Comparison of ENCODE assay signal across 8 cellular contexts in the genomic region with DNA sequence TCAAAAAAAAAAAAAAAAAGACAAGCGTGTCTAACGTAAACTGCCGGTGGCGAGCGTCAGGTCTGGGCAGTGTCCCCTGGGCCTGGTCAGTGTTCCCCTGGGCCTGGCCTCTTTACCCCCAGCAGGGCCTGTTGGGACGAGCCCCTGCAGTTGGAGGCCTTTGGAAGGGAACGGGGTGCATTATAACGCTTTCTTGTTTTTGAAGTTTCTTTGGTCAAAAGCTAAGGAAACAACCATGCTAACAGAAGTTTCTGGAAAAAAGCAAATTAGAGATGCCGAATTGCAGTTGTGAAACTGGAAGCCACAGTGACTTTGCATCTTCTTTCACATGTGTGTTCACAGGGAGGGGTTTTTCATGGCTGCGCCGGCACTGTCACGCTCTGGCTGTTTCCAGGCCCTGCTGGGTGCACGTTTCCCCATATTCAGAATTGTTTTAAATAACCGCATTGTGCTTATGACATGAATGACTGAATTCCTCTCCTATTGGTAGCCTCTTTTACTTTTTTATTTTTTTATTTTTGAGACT. TPM values are rescaled to one million over a fixed set of nuclear protein-coding genes. Genes with fewer than 3 reads are reported as not detected.
A peak's percentile ranks its signal among the peaks of the same experiment; 100 is the strongest.
DNase-seq lines count a peak whose midpoint lies in the region; ATAC-seq and TF ChIP-seq lines count a peak whose summit lies in the region.

No MANE protein-coding gene starts in this region.

- no peak overlapping the region for H2AFZ ChIP-seq in smooth muscle cell (ENCODE audit: low read depth)

- H3K4me3 ChIP-seq in smooth muscle cell (no peak overlapping the region), WERI-Rb-1 (ENCODE audit: low read depth, low read length) (no peak overlapping the region), ovary (no peak overlapping the region)

- H3K36me3 Mint-ChIP-seq in effector memory CD8-positive, alpha-beta T cell (ENCODE audit: insufficient read depth), result peaks cover 25% of the 10 kb centered on the region

- H3K36me3 ChIP-seq in smooth muscle cell (ENCODE audit: low read depth), result no peaks in the 10 kb centered on the region
- H3K36me3 ChIP-seq in WERI-Rb-1, result peaks cover 59% of the 10 kb centered on the region
- H3K36me3 ChIP-seq in ovary, result no peaks in the 10 kb centered on the region

- H3K4me3 Mint-ChIP-seq in effector memory CD8-positive, alpha-beta T cell, result no peak overlapping the region

- TF ChIP-seq EP300 in ovary (IDR thresholded peaks at IDR 0.05), result no peak

- H3K9ac ChIP-seq in smooth muscle cell (ENCODE audit: low read depth), result no peak overlapping the region

- H3K9me3 ChIP-seq in smooth muscle cell (replicated peaks; ENCODE audit: low read depth) (no peaks in the 10 kb centered on the region), WERI-Rb-1 (ENCODE audit: severe bottlenecking) (no peaks in the 10 kb centered on the region), ovary (no peaks in the 10 kb centered on the region)

- no peaks in the 10 kb centered on the region for H3K27me3 Mint-ChIP-seq in effector memory CD8-positive, alpha-beta T cell

- no peak for DNase-seq in effector memory CD8-positive, alpha-beta T cell
- DNase-seq in smooth muscle cell (lab: John Stamatoyannopoulos, UW; ENCODE audit: unreplicated experiment) (no peak), WERI-Rb-1 (no peak), putamen (ENCODE audit: low spot score) (no peak), ovary (no peak)

- H3K27ac ChIP-seq in smooth muscle cell (ENCODE audit: low read depth), result no peak overlapping the region
- no peak overlapping the region; the same call in 1 of the 2 replicates for H3K27ac ChIP-seq in WERI-Rb-1
- H3K27ac ChIP-seq in ovary, result no peak overlapping the region

- intact Hi-C loops in ovary (cut with DNase I), result no loop called here

- H3K4me1 Mint-ChIP-seq in effector memory CD8-positive, alpha-beta T cell (ENCODE audit: low read depth in 2 of 2), result no peaks in the 10 kb centered on the region

- no peaks in the 10 kb centered on the region for H3K9me3 Mint-ChIP-seq in effector memory CD8-positive, alpha-beta T cell

- no peak overlapping the region for H3K4me2 ChIP-seq in smooth muscle cell

- no peaks in the 10 kb centered on the region for H3K79me2 ChIP-seq in smooth muscle cell (ENCODE audit: low read depth)

- no peaks in the 10 kb centered on the region for H3F3A ChIP-seq in smooth muscle cell (ENCODE audit: low read depth)

- H3K27me3 ChIP-seq in smooth muscle cell (ENCODE audit: low read depth), result no peaks in the 10 kb centered on the region
- no peaks in the 10 kb centered on the region for H3K27me3 ChIP-seq in WERI-Rb-1 (ENCODE audit: insufficient read depth, low read depth, severe bottlenecking)
- no peaks in the 10 kb centered on the region for H3K27me3 ChIP-seq in ovary

- 95% methylated on average over 14 of the region's 14 CpGs for WGBS in smooth muscle cell (ENCODE audit: low lambda C conversion rate)
- 87 to 92% (median 87%) methylated on average over 14 of the region's 14 CpGs for WGBS in ovary, 3 donors

- H4K20me1 ChIP-seq in smooth muscle cell (ENCODE audit: low read depth), result no peaks in the 10 kb centered on the region

- ATAC-seq in GM18519 (IDR thresholded peaks at IDR 0.05; ENCODE audit: low FRiP score, unreplicated experiment) (peak; percentile 74), GM21423 (IDR thresholded peaks at IDR 0.05; ENCODE audit: unreplicated experiment) (peak; percentile 76), HG03342 (IDR thresholded peaks at IDR 0.05; ENCODE audit: unreplicated experiment) (peak; percentile 83)
- ATAC-seq in effector memory CD8-positive, alpha-beta T cell (replicated peaks), result peak; percentile 62

- TF ChIP-seq CTCF in smooth muscle cell (IDR thresholded peaks at IDR 0.05; ENCODE audit: borderline replicate concordance, insufficient read depth, poor library complexity, severe bottlenecking) (no peak), WERI-Rb-1 (IDR thresholded peaks at IDR 0.05; ENCODE audit: low read depth, low read length) (no peak), ovary (IDR thresholded peaks at IDR 0.05) (no peak)

- H3K4me1 ChIP-seq in smooth muscle cell (ENCODE audit: low read depth) (no peaks in the 10 kb centered on the region), ovary (ENCODE audit: insufficient read depth) (peaks cover 11% of the 10 kb centered on the region)

- TF ChIP-seq POLR2A in ovary (IDR thresholded peaks at IDR 0.05), result no peak

- H3K27ac Mint-ChIP-seq in effector memory CD8-positive, alpha-beta T cell, result no peak overlapping the region

RNA-seq across cellular contexts. Expression of a gene that starts 16.0 kb away (rescaled TPM):
- total RNA-seq in smooth muscle cell (8.7 and 11.3 TPM in 2 replicates), ovary (10 to 100 TPM in 6 of 7 donors, 1 to 10 TPM in 1; 8.5 to 29.3 (median 25.2) TPM)
- polyA plus RNA-seq in smooth muscle cell (17.5 and 23.7 TPM in 2 replicates), ovary (10 to 100 TPM; 11.9 to 12.2 TPM)

RNA-seq across cellular contexts. Expression of a gene that starts 29.2 kb away (rescaled TPM):
- total RNA-seq in smooth muscle cell, result 22.2 and 29.9 TPM in 2 replicates
- 74.0 and 97.6 TPM in 2 replicates for polyA plus RNA-seq in smooth muscle cell
- 10 to 100 TPM in 6 of 7 donors, 1 to 10 TPM in 1; 7.2 to 58.2 (median 37.4) TPM for total RNA-seq in ovary
- polyA plus RNA-seq in ovary, result 10 to 100 TPM; 36.5 to 81.8 TPM

RNA-seq across cellular contexts. Expression of a gene that starts 59.7 kb away (rescaled TPM):
- 12.1 and 17.2 TPM in 2 replicates for total RNA-seq in smooth muscle cell
- polyA plus RNA-seq in smooth muscle cell, result 10.9 and 17.4 TPM in 2 replicates
- total RNA-seq in ovary, result 10 to 100 TPM; 14.2 to 42.1 (median 34.5) TPM
- polyA plus RNA-seq in ovary, result 10 to 100 TPM; 11.6 to 21.8 TPM
